Comparison of ENCODE assay signal across 8 cellular contexts in the genomic region with DNA sequence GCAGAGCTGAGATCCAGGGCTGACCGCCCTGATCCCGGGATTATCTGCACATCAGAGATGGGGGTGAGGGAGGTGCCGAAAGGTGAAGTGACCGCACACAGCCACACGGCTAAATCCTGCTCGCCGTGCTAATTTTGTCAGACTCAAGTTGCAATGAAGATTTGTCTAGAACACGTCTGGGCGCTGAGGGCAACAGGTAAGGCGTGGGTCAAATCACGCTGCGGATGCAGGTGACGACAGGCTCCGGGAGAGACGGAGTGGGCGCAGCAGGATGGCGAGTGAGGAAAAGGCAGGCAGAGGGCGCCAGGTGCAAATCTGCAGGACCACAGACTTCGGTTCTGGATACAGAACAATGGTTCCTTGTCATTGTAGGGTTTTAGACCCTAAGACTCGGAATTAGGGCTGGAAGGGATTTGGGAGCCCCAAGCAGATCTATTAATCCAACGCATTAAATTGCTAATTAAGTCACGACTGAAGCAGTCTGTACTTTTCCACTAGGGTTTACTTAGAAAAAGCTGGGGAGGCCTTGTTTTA. TPM values are rescaled to one million over a fixed set of nuclear protein-coding genes. Genes with fewer than 3 reads are reported as not detected.
DNase-seq lines count a peak whose midpoint lies in the region; ATAC-seq and TF ChIP-seq lines count a peak whose summit lies in the region.

No MANE protein-coding gene starts in this region.

- no peak overlapping the region for H2AFZ ChIP-seq in mammary epithelial cell (ENCODE audit: low read depth, low read length)

- no peak overlapping the region for H3K27ac Mint-ChIP-seq in Calu3 (ENCODE audit: unreplicated experiment)

- 23% methylated on average over 22 of the region's 22 CpGs for WGBS in HUES64
- WGBS in mammary epithelial cell (ENCODE audit: low coverage, missing lambda C conversion rate): 21% methylated on average over 21 of the region's 22 CpGs

- H3K9me3 ChIP-seq in HUES64 (ENCODE audit: insufficient read depth, low read depth, low read length) (no peaks in the 10 kb centered on the region), mammary epithelial cell (replicated peaks; ENCODE audit: insufficient read depth, low read length) (no peaks in the 10 kb centered on the region), mucosa of stomach (ENCODE audit: control insufficient read depth, low read length) (no peaks in the 10 kb centered on the region)

- H3K4me3 ChIP-seq in HUES64 (ENCODE audit: low read length) (peak overlapping the region; percentile 35), mammary epithelial cell (replicated peaks in 1 of 3; ENCODE audit: insufficient read depth in 1 of 3, low read depth in 2 of 3, low read length in 3 of 3) (no peak overlapping the region), mucosa of stomach (ENCODE audit: low read length) (no peak overlapping the region)

- in situ Hi-C loops in mammary epithelial cell (cut with MboI; ENCODE audit: low sequenced_read_pairs in 2 of 2): loop anchor here (10.0 kb wide), 2 partner anchors 157 to 167 kb away; a partner anchor contains a TSS

- no TSS peak for BruUV-seq in Calu3 (replicated peaks; lab: Mats Ljungman, UMichigan)
- BruUV-seq in mammary epithelial cell (replicated peaks; lab: Mats Ljungman, UMichigan): no TSS peak

- H3K36me3 ChIP-seq in HUES64 (ENCODE audit: insufficient read depth, low read length): no peaks in the 10 kb centered on the region
- no peaks in the 10 kb centered on the region for H3K36me3 ChIP-seq in mammary epithelial cell (ENCODE audit: insufficient read depth, low read length)
- no peaks in the 10 kb centered on the region for H3K36me3 ChIP-seq in mucosa of stomach (ENCODE audit: control insufficient read depth, insufficient read depth, low read length)

- H3K27ac ChIP-seq in HUES64 (ENCODE audit: low read depth, low read length): no peak overlapping the region
- H3K27ac ChIP-seq in mammary epithelial cell (ENCODE audit: insufficient read depth, low read depth, low read length): no peak overlapping the region

- H4K20me1 ChIP-seq in mammary epithelial cell (ENCODE audit: insufficient read depth, low read length): no peaks in the 10 kb centered on the region

- no peaks in the 10 kb centered on the region for H3K27me3 Mint-ChIP-seq in Calu3 (ENCODE audit: unreplicated experiment)

- intact Hi-C loops in Calu3 (cut with micrococcal nuclease; ENCODE audit: unreplicated experiment) (loop anchor here (5.0 kb wide), 2 partner anchors 80 to 175 kb away; no protein-coding TSS in a partner anchor), mammary epithelial cell (cut with micrococcal nuclease) (loop anchor here (1.0 to 2.0 kb wide), 2 partner anchors 47 to 163 kb away; no protein-coding TSS in a partner anchor)

- peak overlapping the region; percentile 29 for H3K4me2 ChIP-seq in mammary epithelial cell (ENCODE audit: insufficient read depth, low read depth, low read length)

- H3K4me1 Mint-ChIP-seq in Calu3 (ENCODE audit: low read depth, unreplicated experiment): peaks cover 17% of the 10 kb centered on the region

- dilution Hi-C loops in mammary epithelial cell (cut with HindIII; ENCODE audit: low sequenced_read_pairs): loop anchor here (5.0 to 10.0 kb wide), 2 partner anchors 35 to 407 kb away; no protein-coding TSS in a partner anchor

- H3K4me1 ChIP-seq in HUES64 (ENCODE audit: insufficient read depth, low read length) (0 out of 2 replicates have a peak, but pooled peaks cover 6% of the 10 kb centered on the region), mammary epithelial cell (ENCODE audit: insufficient read depth, low read length) (peaks cover 18% of the 10 kb centered on the region), mucosa of stomach (ENCODE audit: control insufficient read depth, insufficient read depth, low read length) (peaks cover 25% of the 10 kb centered on the region)

- H3K36me3 Mint-ChIP-seq in Calu3 (ENCODE audit: insufficient read depth, unreplicated experiment): peaks cover 35% of the 10 kb centered on the region

- DNase-seq in Calu3: peak; percentile 54
- DNase-seq in mammary epithelial cell: no peak
- no peak for DNase-seq in EL
- DNase-seq in activated gamma-delta T cell (lab: John Stamatoyannopoulos, UW): no peak
- DNase-seq in glomerular visceral epithelial cell (ENCODE audit: extremely low spot score): no peak

- H3K9ac ChIP-seq in HUES64 (ENCODE audit: low read depth, low read length): no peak overlapping the region
- no peak overlapping the region for H3K9ac ChIP-seq in mammary epithelial cell (ENCODE audit: insufficient read depth, low read length)
- peak overlapping the region; percentile 23 for H3K9ac ChIP-seq in mucosa of stomach (ENCODE audit: low read length)

- peaks cover 14% of the 10 kb centered on the region for H3K79me2 ChIP-seq in mammary epithelial cell (ENCODE audit: insufficient read depth, low read length)

- H3K9me3 Mint-ChIP-seq in Calu3 (ENCODE audit: low read depth, unreplicated experiment): no peaks in the 10 kb centered on the region

- TF ChIP-seq CTCF in Calu3 (IDR thresholded peaks at IDR 0.05; ENCODE audit: unreplicated experiment) (peak; percentile 20), mammary epithelial cell (conservative IDR thresholded peaks at IDR 0.05 in 1 of 2, IDR thresholded peaks at IDR 0.05 in 1 of 2; ENCODE audit: extremely low read depth in 1 of 2, insufficient read depth in 1 of 2, low read depth in 1 of 2, low read length in 2 of 2) (peak; percentile 28 to 71)

- peak overlapping the region; percentile 60 for H3K4me3 Mint-ChIP-seq in Calu3 (ENCODE audit: low read depth, unreplicated experiment)

- CTCF ChIA-PET in Calu3 (lab: Charles Lee): interaction anchor here (1.0 kb wide), 1 partner anchor 127 kb away, joined by 3 read pairs; no protein-coding TSS in a partner anchor
- CTCF ChIA-PET in mammary epithelial cell (lab: Charles Lee; ENCODE audit: low non-redundant PET): no interaction called here

- peaks cover 21% of the 10 kb centered on the region for H3K27me3 ChIP-seq in HUES64 (ENCODE audit: insufficient read depth, low read length)
- H3K27me3 ChIP-seq in mammary epithelial cell (ENCODE audit: insufficient read depth, low read length): no peaks in the 10 kb centered on the region
- H3K27me3 ChIP-seq in mucosa of stomach (ENCODE audit: control insufficient read depth, insufficient read depth, low read length): peaks cover 14% of the 10 kb centered on the region

- no peak for ATAC-seq in GM19395 (IDR thresholded peaks at IDR 0.05; ENCODE audit: unreplicated experiment)

RNA-seq across cellular contexts. Expression of a gene that starts 1.9 kb away (rescaled TPM):
- 26.1 and 26.4 TPM in 2 replicates for total RNA-seq in Calu3 (2022)
- 36.1 TPM for polyA plus RNA-seq in HUES64 (2013, experiment 1 of 2)
- 36.4 TPM for polyA plus RNA-seq in HUES64 (2013, experiment 2 of 2)
- total RNA-seq in mammary epithelial cell: 10 to 100 TPM; 62.9 to 89.5 TPM
- 44.2 TPM for polyA plus RNA-seq in mammary epithelial cell
- 51.9 TPM for polyA minus RNA-seq in mammary epithelial cell
